ENCODE assay signal across 33 cellular contexts in genomic region chr13:35107535-35107934, GRCh38.
DNase-seq lines count a peak whose midpoint lies in the region; ATAC-seq, FAIRE-seq and TF ChIP-seq lines count a peak whose summit lies in the region.
"Had no signal": no experiment of that assay in that cellular context is flagged by ENCODE, and none has a peak within 500 bp of the region (broad histone marks: within the 10 kb centered on the region; RNA-seq: fewer than 3 reads in every experiment).

No MANE protein-coding gene starts in this region.

- H3K27me3 ChIP-seq in PC-3 (ENCODE audit: low read length) (no peaks in the 10 kb centered on the region), bronchial epithelial cell (ENCODE audit: control insufficient read depth, insufficient read depth, low read length) (no peaks in the 10 kb centered on the region)
- H3K27me3 ChIP-seq: BE2C; BLaER1; BLaER1 treated with 17β-estradiol and CSF1 and Interleukin-3, amounts not matched to agents 10 nM and 100 nM had no signal

- no peak overlapping the region for H2AFZ ChIP-seq in PC-3 (ENCODE audit: low read length)

- ATAC-seq in PC-3, result peak; percentile 64
- no peak for ATAC-seq in HG03108 (IDR thresholded peaks at IDR 0.05; ENCODE audit: unreplicated experiment)
- ATAC-seq: A549; CD8-positive, alpha-beta T cell had no signal

- POLR2A ChIA-PET in PC-3 (lab: Charles Lee; ENCODE audit: unreplicated experiment), result no interaction called here

- FAIRE-seq in D721Med (lab: Jason Lieb, UNC) (peak; percentile 67), G401.6 (lab: Jason Lieb, UNC) (peak; percentile 6), bronchial epithelial cell (lab: Jason Lieb, UNC) (no peak)
- FAIRE-seq: A204.1, A549 had no signal

- DNase-seq in D721Med (ENCODE audit: insufficient read length, low spot score), result no peak
- peak; percentile 43 for DNase-seq in PC-3
- peak; percentile 54 for DNase-seq in bronchial epithelial cell (ENCODE audit: low read depth)
- no peak for DNase-seq in hepatic stellate cell (ENCODE audit: low spot score)
- no peak for DNase-seq in stimulated activated CD4-positive, alpha-beta T cell treated with anti-CD3 and anti-CD28 coated beads, Interleukin-4, amount 100 ng/mL, for 4 hours
- DNase-seq in A172 (ENCODE audit: low spot score), result no peak
- DNase-seq: 8988T; ACHN; AML-193; BE2C; C1 segment of cervical spinal cord; Caco-2; Calu3; CD4-positive, alpha-beta memory T cell; CD4-positive, alpha-beta T cell; CD4-positive, CD25-positive, alpha-beta regulatory T cell; CD8-positive, alpha-beta memory T cell; CD8-positive, alpha-beta T cell; COR-L47; DMS 273 treated with DMSO at 0.1 percent for 48 hours; DMS153; DMS79; DMS79 treated with DMSO at 0.1 percent for 48 hours; DND-41; EL had no signal

- no peaks in the 10 kb centered on the region for H3K9me2 ChIP-seq in PC-3 (replicated peaks; ENCODE audit: low read length)

- TF ChIP-seq CTCF in D721Med (IDR thresholded peaks at IDR 0.05; ENCODE audit: insufficient read depth, missing control alignments), result no peak
- TF ChIP-seq CTCF in PC-3 (conservative IDR thresholded peaks at IDR 0.05; ENCODE audit: low read depth, low read length), result no peak
- TF ChIP-seq CTCF in bronchial epithelial cell (IDR thresholded peaks at IDR 0.05; ENCODE audit: insufficient read depth, low read length, severe bottlenecking), result no peak

- H3K4me1 ChIP-seq in PC-3 (ENCODE audit: insufficient read depth, low read length), result peaks cover 28% of the 10 kb centered on the region
- H3K4me1 ChIP-seq: A549; BE2C; BLaER1; BLaER1 treated with 17β-estradiol and CSF1 and Interleukin-3, amounts not matched to agents 10 nM and 100 nM; Caco-2 had no signal

- BruUV-seq in PC-3 (replicated peaks; lab: Mats Ljungman, UMichigan), result no TSS peak

- no peak overlapping the region for H3K9ac ChIP-seq in PC-3 (ENCODE audit: low read length)
- H3K9ac ChIP-seq: BLaER1; BLaER1 treated with 17β-estradiol and CSF1 and Interleukin-3, amounts not matched to agents 10 nM and 100 nM had no signal

- intact Hi-C loops in PC-3 (cut with micrococcal nuclease), result no loop called here

- H3K4me3 ChIP-seq in PC-3 (ENCODE audit: low read length), result no peak overlapping the region
- H3K4me3 ChIP-seq in bronchial epithelial cell (ENCODE audit: low read depth, low read length), result no peak overlapping the region
- H3K4me3 ChIP-seq: A549; BLaER1; BLaER1 treated with 17β-estradiol and CSF1 and Interleukin-3, amounts not matched to agents 10 nM and 100 nM had no signal

- H3F3A ChIP-seq in PC-3 (ENCODE audit: low read length, unreplicated experiment), result no peaks in the 10 kb centered on the region

- CTCF ChIA-PET in PC-3 (lab: Charles Lee), result interaction anchor here (0.7 kb wide), 1 partner anchor 615 kb away, joined by 3 read pairs; no protein-coding TSS in a partner anchor

- no peaks in the 10 kb centered on the region for H3K9me3 ChIP-seq in PC-3 (ENCODE audit: low read length)
- H3K9me3 ChIP-seq: A549; BE2C; BLaER1; BLaER1 treated with 17β-estradiol and CSF1 and Interleukin-3, amounts not matched to agents 10 nM and 100 nM; Caco-2 had no signal

- H3K36me3 ChIP-seq in PC-3 (ENCODE audit: low read depth, low read length), result no peaks in the 10 kb centered on the region
- H3K36me3 ChIP-seq in bronchial epithelial cell (ENCODE audit: control insufficient read depth, insufficient read depth, low read length), result no peaks in the 10 kb centered on the region
- H3K36me3 ChIP-seq: BE2C; BLaER1; BLaER1 treated with 17β-estradiol and CSF1 and Interleukin-3, amounts not matched to agents 10 nM and 100 nM had no signal

- H3K79me2 ChIP-seq in PC-3 (ENCODE audit: low read length), result no peaks in the 10 kb centered on the region

- no peaks in the 10 kb centered on the region for H4K20me1 ChIP-seq in PC-3 (ENCODE audit: low read length)
- H4K20me1 ChIP-seq: BLaER1; BLaER1 treated with 17β-estradiol and CSF1 and Interleukin-3, amounts not matched to agents 10 nM and 100 nM had no signal

- H3K4me2 ChIP-seq in PC-3 (ENCODE audit: low read length), result peak overlapping the region; percentile 16
- H3K4me2 ChIP-seq: A549; BLaER1; BLaER1 treated with 17β-estradiol and CSF1 and Interleukin-3, amounts not matched to agents 10 nM and 100 nM had no signal

- H3K27ac ChIP-seq in PC-3 (ENCODE audit: low read length), result no peak overlapping the region
- H3K27ac ChIP-seq: 22Rv1; A549; BLaER1; BLaER1 treated with 17β-estradiol and CSF1 and Interleukin-3, amounts not matched to agents 10 nM and 100 nM; C4-2B had no signal

Comparison
In these comparisons a context has a peak if more than half of its experiments do, and no peak if none do; other contexts are left out.
1. DNase-seq: peak in PC-3 (single experiment) and bronchial epithelial cell (single experiment); none in D721Med (single experiment), hepatic stellate cell (single experiment), stimulated activated CD4-positive, alpha-beta T cell treated with anti-CD3 and anti-CD28 coated beads, Interleukin-4, amount 100 ng/mL, for 4 hours (0 of 2) and A172 (single experiment).